8 cellular contexts compared by ENCODE assay signal in the genomic region with DNA sequence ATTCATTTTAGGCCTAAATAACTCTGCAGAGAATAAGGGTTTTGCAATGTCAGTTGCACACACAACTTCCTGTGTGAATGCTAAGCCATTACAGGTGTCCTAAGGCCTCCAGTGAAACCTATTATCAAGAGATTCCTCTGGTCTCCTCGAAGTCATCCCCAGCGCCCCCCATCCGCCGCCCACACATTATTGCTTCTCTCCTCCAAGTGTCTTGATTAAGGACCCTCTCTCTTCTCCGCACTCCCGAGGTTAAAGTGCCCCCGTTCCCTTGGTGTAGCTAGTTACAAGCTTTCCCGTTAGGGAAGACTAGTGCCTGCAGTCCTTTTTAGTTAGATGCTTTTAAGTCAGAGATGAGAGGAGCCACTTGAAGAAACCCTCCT. TPM values are rescaled to one million over a fixed set of nuclear protein-coding genes. Genes with fewer than 3 reads are reported as not detected.
DNase-seq lines count a peak whose midpoint lies in the region; ATAC-seq and TF ChIP-seq lines count a peak whose summit lies in the region.

No MANE protein-coding gene starts in this region.

- peaks cover 15% of the 10 kb centered on the region for H3K36me3 ChIP-seq in SJSA1
- H3K36me3 ChIP-seq in ascending aorta: no peaks in the 10 kb centered on the region

- peak in 1 of 2 experiments; percentile 47 for DNase-seq in SJSA1 (ENCODE audit: low read depth in 1 of 2, low spot score in 2 of 2)
- no peak for DNase-seq in ascending aorta (ENCODE audit: low spot score in 2 of 2)
- peak; percentile 65 for DNase-seq in inferior parietal cortex (ENCODE audit: extremely low spot score)
- peak; percentile 12 for DNase-seq in stimulated activated CD4-positive, alpha-beta T cell treated with anti-CD3 and anti-CD28 coated beads, Interleukin-4, amount 100 ng/mL, for 1 hour
- no peak for DNase-seq in putamen (ENCODE audit: low spot score)

- ATAC-seq in HG02763 (IDR thresholded peaks at IDR 0.05; ENCODE audit: unreplicated experiment): no peak
- ATAC-seq in HG03108 (IDR thresholded peaks at IDR 0.05; ENCODE audit: unreplicated experiment): no peak

- H3K4me1 ChIP-seq in SJSA1 (replicated peaks) (peaks cover 24% of the 10 kb centered on the region), ascending aorta (peaks cover 6 to 20% of the 10 kb centered on the region in 2 donors)

- TF ChIP-seq CTCF in ascending aorta (IDR thresholded peaks at IDR 0.05): no peak

- H3K4me3 ChIP-seq in GM08714 (ENCODE audit: low read length): peak overlapping the region; percentile 76
- peak overlapping the region; percentile 95 for H3K4me3 ChIP-seq in SJSA1
- peak overlapping the region; percentile 74 to 92 for H3K4me3 ChIP-seq in ascending aorta

- H3K27me3 ChIP-seq in SJSA1 (replicated peaks): no peaks in the 10 kb centered on the region
- no peaks in the 10 kb centered on the region for H3K27me3 ChIP-seq in ascending aorta

- intact Hi-C loops in ascending aorta (cut with DNase I): loop anchor here (1.0 kb wide), 1 partner anchor 97 kb away; no protein-coding TSS in a partner anchor

- peak overlapping the region; percentile 93 for H3K27ac ChIP-seq in SJSA1
- peak overlapping the region; percentile 98 to 99 for H3K27ac ChIP-seq in ascending aorta

- 0 out of 2 replicates have a peak, but pooled peaks cover 3% of the 10 kb centered on the region for H3K9me3 ChIP-seq in SJSA1 (replicated peaks)
- H3K9me3 ChIP-seq in ascending aorta: no peaks in the 10 kb centered on the region

RNA-seq across cellular contexts. Expression of a gene that starts 1.2 kb away (rescaled TPM):
- 3.2 and 8.3 TPM in 2 replicates for total RNA-seq in SJSA1 (2014; rRNA removed; shearing (Covaris generic))
- total RNA-seq in ascending aorta: 14.5 TPM

Comparison
In these comparisons a context has a peak if more than half of its experiments do, and no peak if none do; other contexts are left out.
1. DNase-seq: peak in inferior parietal cortex (single experiment) and stimulated activated CD4-positive, alpha-beta T cell treated with anti-CD3 and anti-CD28 coated beads, Interleukin-4, amount 100 ng/mL, for 1 hour (single experiment); none in ascending aorta (0 of 2) and putamen (single experiment).
2. Peak in every context shown above with its lines, with median percentiles within 50 percentile points of each other: H3K4me3 ChIP-seq.